In the genomic region with DNA sequence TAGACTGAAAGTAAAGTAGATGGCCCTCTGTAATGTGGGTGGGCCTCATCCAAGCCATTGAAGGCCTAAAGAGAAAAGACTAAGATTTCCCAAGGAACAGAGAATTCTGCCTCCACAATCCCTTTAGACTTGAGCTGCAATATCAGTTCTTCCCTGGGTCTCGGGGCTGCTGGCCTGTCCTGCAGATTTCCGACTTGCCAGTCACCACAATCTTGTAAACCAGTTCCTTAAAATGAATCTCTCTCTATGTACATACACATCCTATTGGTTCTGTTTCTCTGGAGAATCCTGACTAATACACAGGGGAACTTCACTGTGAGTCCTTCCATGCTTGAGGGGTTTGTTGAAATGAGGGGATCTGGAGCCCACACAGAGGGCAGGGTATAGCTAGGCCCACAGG, we compare ENCODE assay signal across 1 cellular context.
TF ChIP-seq lines count a peak whose summit lies in the region.

No MANE protein-coding gene starts in this region.

TF ChIP-seq in GM23338, 12 proteins besides CTCF, POLR2A, EP300 and RAD21 (continued from another document):
- no peak for TF ChIP-seq CREB1 (CRISPR knock-in tag; IDR thresholded peaks at IDR 0.05; ENCODE audit: low read depth)
- TF ChIP-seq, protein P1, sequence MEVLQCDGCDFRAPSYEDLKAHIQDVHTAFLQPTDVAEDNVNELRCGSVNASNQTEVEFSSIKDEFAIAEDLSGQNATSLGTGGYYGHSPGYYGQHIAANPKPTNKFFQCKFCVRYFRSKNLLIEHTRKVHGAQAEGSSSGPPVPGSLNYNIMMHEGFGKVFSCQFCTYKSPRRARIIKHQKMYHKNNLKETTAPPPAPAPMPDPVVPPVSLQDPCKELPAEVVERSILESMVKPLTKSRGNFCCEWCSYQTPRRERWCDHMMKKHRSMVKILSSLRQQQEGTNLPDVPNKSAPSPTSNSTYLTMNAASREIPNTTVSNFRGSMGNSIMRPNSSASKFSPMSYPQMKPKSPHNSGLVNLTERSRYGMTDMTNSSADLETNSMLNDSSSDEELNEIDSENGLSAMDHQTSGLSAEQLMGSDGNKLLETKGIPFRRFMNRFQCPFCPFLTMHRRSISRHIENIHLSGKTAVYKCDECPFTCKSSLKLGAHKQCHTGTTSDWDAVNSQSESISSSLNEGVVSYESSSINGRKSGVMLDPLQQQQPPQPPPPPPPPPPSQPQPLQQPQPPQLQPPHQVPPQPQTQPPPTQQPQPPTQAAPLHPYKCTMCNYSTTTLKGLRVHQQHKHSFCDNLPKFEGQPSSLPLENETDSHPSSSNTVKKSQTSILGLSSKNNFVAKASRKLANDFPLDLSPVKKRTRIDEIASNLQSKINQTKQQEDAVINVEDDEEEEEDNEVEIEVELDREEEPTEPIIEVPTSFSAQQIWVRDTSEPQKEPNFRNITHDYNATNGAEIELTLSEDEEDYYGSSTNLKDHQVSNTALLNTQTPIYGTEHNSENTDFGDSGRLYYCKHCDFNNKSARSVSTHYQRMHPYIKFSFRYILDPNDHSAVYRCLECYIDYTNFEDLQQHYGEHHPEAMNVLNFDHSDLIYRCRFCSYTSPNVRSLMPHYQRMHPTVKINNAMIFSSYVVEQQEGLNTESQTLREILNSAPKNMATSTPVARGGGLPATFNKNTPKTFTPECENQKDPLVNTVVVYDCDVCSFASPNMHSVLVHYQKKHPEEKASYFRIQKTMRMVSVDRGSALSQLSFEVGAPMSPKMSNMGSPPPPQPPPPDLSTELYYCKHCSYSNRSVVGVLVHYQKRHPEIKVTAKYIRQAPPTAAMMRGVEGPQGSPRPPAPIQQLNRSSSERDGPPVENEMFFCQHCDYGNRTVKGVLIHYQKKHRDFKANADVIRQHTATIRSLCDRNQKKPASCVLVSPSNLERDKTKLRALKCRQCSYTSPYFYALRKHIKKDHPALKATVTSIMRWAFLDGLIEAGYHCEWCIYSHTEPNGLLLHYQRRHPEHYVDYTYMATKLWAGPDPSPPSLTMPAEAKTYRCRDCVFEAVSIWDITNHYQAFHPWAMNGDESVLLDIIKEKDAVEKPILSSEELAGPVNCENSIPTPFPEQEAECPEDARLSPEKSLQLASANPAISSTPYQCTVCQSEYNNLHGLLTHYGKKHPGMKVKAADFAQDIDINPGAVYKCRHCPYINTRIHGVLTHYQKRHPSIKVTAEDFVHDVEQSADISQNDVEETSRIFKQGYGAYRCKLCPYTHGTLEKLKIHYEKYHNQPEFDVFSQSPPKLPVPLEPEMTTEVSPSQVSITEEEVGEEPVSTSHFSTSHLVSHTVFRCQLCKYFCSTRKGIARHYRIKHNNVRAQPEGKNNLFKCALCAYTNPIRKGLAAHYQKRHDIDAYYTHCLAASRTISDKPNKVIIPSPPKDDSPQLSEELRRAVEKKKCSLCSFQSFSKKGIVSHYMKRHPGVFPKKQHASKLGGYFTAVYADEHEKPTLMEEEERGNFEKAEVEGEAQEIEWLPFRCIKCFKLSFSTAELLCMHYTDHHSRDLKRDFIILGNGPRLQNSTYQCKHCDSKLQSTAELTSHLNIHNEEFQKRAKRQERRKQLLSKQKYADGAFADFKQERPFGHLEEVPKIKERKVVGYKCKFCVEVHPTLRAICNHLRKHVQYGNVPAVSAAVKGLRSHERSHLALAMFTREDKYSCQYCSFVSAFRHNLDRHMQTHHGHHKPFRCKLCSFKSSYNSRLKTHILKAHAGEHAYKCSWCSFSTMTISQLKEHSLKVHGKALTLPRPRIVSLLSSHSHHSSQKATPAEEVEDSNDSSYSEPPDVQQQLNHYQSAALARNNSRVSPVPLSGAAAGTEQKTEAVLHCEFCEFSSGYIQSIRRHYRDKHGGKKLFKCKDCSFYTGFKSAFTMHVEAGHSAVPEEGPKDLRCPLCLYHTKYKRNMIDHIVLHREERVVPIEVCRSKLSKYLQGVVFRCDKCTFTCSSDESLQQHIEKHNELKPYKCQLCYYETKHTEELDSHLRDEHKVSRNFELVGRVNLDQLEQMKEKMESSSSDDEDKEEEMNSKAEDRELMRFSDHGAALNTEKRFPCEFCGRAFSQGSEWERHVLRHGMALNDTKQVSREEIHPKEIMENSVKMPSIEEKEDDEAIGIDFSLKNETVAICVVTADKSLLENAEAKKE (CRISPR knock-in tag; IDR thresholded peaks at IDR 0.05): no peak
- no peak for TF ChIP-seq NANOG (IDR thresholded peaks at IDR 0.05; ENCODE audit: borderline replicate concordance)
- no peak for TF ChIP-seq EZH2phosphoT487 (IDR thresholded peaks at IDR 0.05; ENCODE audit: unreplicated experiment)
- TF ChIP-seq, protein P2, sequence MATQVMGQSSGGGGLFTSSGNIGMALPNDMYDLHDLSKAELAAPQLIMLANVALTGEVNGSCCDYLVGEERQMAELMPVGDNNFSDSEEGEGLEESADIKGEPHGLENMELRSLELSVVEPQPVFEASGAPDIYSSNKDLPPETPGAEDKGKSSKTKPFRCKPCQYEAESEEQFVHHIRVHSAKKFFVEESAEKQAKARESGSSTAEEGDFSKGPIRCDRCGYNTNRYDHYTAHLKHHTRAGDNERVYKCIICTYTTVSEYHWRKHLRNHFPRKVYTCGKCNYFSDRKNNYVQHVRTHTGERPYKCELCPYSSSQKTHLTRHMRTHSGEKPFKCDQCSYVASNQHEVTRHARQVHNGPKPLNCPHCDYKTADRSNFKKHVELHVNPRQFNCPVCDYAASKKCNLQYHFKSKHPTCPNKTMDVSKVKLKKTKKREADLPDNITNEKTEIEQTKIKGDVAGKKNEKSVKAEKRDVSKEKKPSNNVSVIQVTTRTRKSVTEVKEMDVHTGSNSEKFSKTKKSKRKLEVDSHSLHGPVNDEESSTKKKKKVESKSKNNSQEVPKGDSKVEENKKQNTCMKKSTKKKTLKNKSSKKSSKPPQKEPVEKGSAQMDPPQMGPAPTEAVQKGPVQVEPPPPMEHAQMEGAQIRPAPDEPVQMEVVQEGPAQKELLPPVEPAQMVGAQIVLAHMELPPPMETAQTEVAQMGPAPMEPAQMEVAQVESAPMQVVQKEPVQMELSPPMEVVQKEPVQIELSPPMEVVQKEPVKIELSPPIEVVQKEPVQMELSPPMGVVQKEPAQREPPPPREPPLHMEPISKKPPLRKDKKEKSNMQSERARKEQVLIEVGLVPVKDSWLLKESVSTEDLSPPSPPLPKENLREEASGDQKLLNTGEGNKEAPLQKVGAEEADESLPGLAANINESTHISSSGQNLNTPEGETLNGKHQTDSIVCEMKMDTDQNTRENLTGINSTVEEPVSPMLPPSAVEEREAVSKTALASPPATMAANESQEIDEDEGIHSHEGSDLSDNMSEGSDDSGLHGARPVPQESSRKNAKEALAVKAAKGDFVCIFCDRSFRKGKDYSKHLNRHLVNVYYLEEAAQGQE (IDR thresholded peaks at IDR 0.05; ENCODE audit: unreplicated experiment): no peak
- TF ChIP-seq ZNF114 (CRISPR knock-in tag; IDR thresholded peaks at IDR 0.05): no peak
